Comparison of ENCODE assay signal across 11 cellular contexts in the genomic region with DNA sequence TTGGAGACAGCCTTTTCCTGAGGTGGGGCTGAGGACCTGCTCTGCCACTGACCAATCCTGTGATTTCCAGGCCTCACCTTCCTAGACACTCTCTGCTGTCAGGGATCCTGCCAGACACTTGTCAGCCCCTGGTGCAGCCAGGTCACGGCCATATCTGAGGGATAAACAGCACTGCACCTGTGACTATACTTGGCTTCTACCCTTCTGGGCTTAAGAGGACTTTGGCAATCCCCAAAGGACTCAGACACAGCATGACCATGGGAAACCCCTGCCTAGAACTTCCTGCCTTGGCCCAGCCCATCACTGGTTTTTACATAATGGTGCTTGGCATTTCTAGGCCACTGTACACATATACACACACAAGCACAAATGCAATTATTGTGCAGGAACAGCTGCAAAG. TPM values are rescaled to one million over a fixed set of nuclear protein-coding genes. Genes with fewer than 3 reads are reported as not detected.
DNase-seq lines count a peak whose midpoint lies in the region; ATAC-seq and TF ChIP-seq lines count a peak whose summit lies in the region.
"Had no signal": no experiment of that assay in that cellular context is flagged by ENCODE, and none has a peak within 500 bp of the region (broad histone marks: within the 10 kb centered on the region; RNA-seq: fewer than 3 reads in every experiment).

No MANE protein-coding gene starts in this region.

- intact Hi-C loops in mammary epithelial cell (cut with micrococcal nuclease) (no loop called here), posterior vena cava (cut with DNase I) (no loop called here)

- H3K27ac ChIP-seq in mammary epithelial cell (ENCODE audit: insufficient read depth, low read depth, low read length): no peak overlapping the region

- no peak overlapping the region for H3K27ac Mint-ChIP-seq in natural killer cell treated with Interleukin-12 subunit alpha and Interleukin-12 subunit beta and Interleukin-15 and Interleukin-18, amount 100 ng/mL, for 72 hours
- H3K27ac Mint-ChIP-seq: activated CD4-positive, alpha-beta T cell treated with anti-CD3 and anti-CD28 coated beads, Interleukin-2, amount 10 ng/mL, durations not matched to agents 7 days and 5 days had no signal

- no peak overlapping the region for H3K9ac ChIP-seq in mammary epithelial cell (ENCODE audit: insufficient read depth, low read length)

- H3K4me1 Mint-ChIP-seq in natural killer cell treated with Interleukin-12 subunit alpha and Interleukin-12 subunit beta and Interleukin-15 and Interleukin-18, amount 100 ng/mL, for 72 hours (ENCODE audit: low read depth in 2 of 2): peaks cover 0 to 4% of the 10 kb centered on the region in 2 donors
- H3K4me1 Mint-ChIP-seq: activated CD4-positive, alpha-beta T cell treated with anti-CD3 and anti-CD28 coated beads, Interleukin-2, amount 10 ng/mL, durations not matched to agents 7 days and 5 days had no signal

- H3K36me3 Mint-ChIP-seq in natural killer cell treated with Interleukin-12 subunit alpha and Interleukin-12 subunit beta and Interleukin-15 and Interleukin-18, amount 100 ng/mL, for 72 hours: no peaks in the 10 kb centered on the region

- ATAC-seq in GM18873 (IDR thresholded peaks at IDR 0.05; ENCODE audit: low FRiP score, unreplicated experiment) (peak; percentile 96), GM21528 (IDR thresholded peaks at IDR 0.05; ENCODE audit: low FRiP score, unreplicated experiment) (peak; percentile 74), HG03139 (IDR thresholded peaks at IDR 0.05; ENCODE audit: unreplicated experiment) (peak; percentile 82)
- peak; percentile 39 to 76 for ATAC-seq in natural killer cell treated with Interleukin-12 subunit alpha and Interleukin-12 subunit beta and Interleukin-15 and Interleukin-18, amount 100 ng/mL, for 72 hours

- in situ Hi-C loops in mammary epithelial cell (cut with MboI; ENCODE audit: low sequenced_read_pairs in 2 of 2): no loop called here

- H3K4me3 Mint-ChIP-seq in natural killer cell treated with Interleukin-12 subunit alpha and Interleukin-12 subunit beta and Interleukin-15 and Interleukin-18, amount 100 ng/mL, for 72 hours: no peak overlapping the region
- H3K4me3 Mint-ChIP-seq: activated CD4-positive, alpha-beta T cell treated with anti-CD3 and anti-CD28 coated beads, Interleukin-2, amount 10 ng/mL, durations not matched to agents 7 days and 5 days had no signal

- no peaks in the 10 kb centered on the region for H3K9me3 ChIP-seq in mammary epithelial cell (replicated peaks; ENCODE audit: insufficient read depth, low read length)

- H3K9me3 Mint-ChIP-seq in natural killer cell treated with Interleukin-12 subunit alpha and Interleukin-12 subunit beta and Interleukin-15 and Interleukin-18, amount 100 ng/mL, for 72 hours: no peaks in the 10 kb centered on the region
- H3K9me3 Mint-ChIP-seq: activated CD4-positive, alpha-beta T cell treated with anti-CD3 and anti-CD28 coated beads, Interleukin-2, amount 10 ng/mL, durations not matched to agents 7 days and 5 days had no signal

- no peak for TF ChIP-seq CTCF in mammary epithelial cell (conservative IDR thresholded peaks at IDR 0.05 in 1 of 2, IDR thresholded peaks at IDR 0.05 in 1 of 2; ENCODE audit: extremely low read depth in 1 of 2, insufficient read depth in 1 of 2, low read depth in 1 of 2, low read length in 2 of 2)

- H3K27me3 ChIP-seq in mammary epithelial cell (ENCODE audit: insufficient read depth, low read length): no peaks in the 10 kb centered on the region

- H3K36me3 ChIP-seq in mammary epithelial cell (ENCODE audit: insufficient read depth, low read length): no peaks in the 10 kb centered on the region

- no peak for DNase-seq in natural killer cell treated with Interleukin-12 subunit alpha and Interleukin-12 subunit beta and Interleukin-15 and Interleukin-18, amount 100 ng/mL, for 72 hours (ENCODE audit: low spot score)
- no peak for DNase-seq in mammary epithelial cell
- DNase-seq in posterior vena cava (ENCODE audit: low spot score): no peak
- no peak for DNase-seq in KG1 (lab: John Stamatoyannopoulos, UW)
- DNase-seq: activated CD4-positive, alpha-beta T cell treated with anti-CD3 and anti-CD28 coated beads, Interleukin-2, amount 10 ng/mL, durations not matched to agents 7 days and 5 days; DND-41; NCI-H1105 treated with DMSO at 0.1 percent for 48 hours had no signal

- no peaks in the 10 kb centered on the region for H3K4me1 ChIP-seq in mammary epithelial cell (ENCODE audit: insufficient read depth, low read length)

- no peaks in the 10 kb centered on the region for H4K20me1 ChIP-seq in mammary epithelial cell (ENCODE audit: insufficient read depth, low read length)

- H3K4me3 ChIP-seq in mammary epithelial cell (replicated peaks in 1 of 3; ENCODE audit: insufficient read depth in 1 of 3, low read depth in 2 of 3, low read length in 3 of 3): no peak overlapping the region

- no peaks in the 10 kb centered on the region for H3K79me2 ChIP-seq in mammary epithelial cell (ENCODE audit: insufficient read depth, low read length)

- dilution Hi-C loops in mammary epithelial cell (cut with HindIII; ENCODE audit: low sequenced_read_pairs): no loop called here

- peaks cover 12 to 17% of the 10 kb centered on the region in 2 donors for H3K27me3 Mint-ChIP-seq in natural killer cell treated with Interleukin-12 subunit alpha and Interleukin-12 subunit beta and Interleukin-15 and Interleukin-18, amount 100 ng/mL, for 72 hours
- H3K27me3 Mint-ChIP-seq: activated CD4-positive, alpha-beta T cell treated with anti-CD3 and anti-CD28 coated beads, Interleukin-2, amount 10 ng/mL, durations not matched to agents 7 days and 5 days had no signal

- CTCF ChIA-PET in mammary epithelial cell (lab: Charles Lee; ENCODE audit: low non-redundant PET): no interaction called here

- no peak overlapping the region for H3K4me2 ChIP-seq in mammary epithelial cell (ENCODE audit: insufficient read depth, low read depth, low read length)

- WGBS in mammary epithelial cell (ENCODE audit: low coverage, missing lambda C conversion rate): 23% methylated on average over 1 of the region's 1 CpG

- no TSS peak for BruUV-seq in mammary epithelial cell (replicated peaks; lab: Mats Ljungman, UMichigan)

- no peak overlapping the region for H2AFZ ChIP-seq in mammary epithelial cell (ENCODE audit: low read depth, low read length)

RNA-seq across cellular contexts. Expression of gene OLFML1, which starts 11.6 kb away (rescaled TPM):
- total RNA-seq in natural killer cell treated with Interleukin-12 subunit alpha and Interleukin-12 subunit beta and Interleukin-15 and Interleukin-18, amount 100 ng/mL, for 72 hours: not detected
- under 1 TPM in 1 of 2 donors, not detected in 1; 0.17 TPM for total RNA-seq in mammary epithelial cell
- polyA plus RNA-seq in mammary epithelial cell: not detected
- not detected for polyA minus RNA-seq in mammary epithelial cell
- 10 to 100 TPM; 13.2 to 35.0 TPM for total RNA-seq in posterior vena cava
- total RNA-seq: activated CD4-positive, alpha-beta T cell treated with anti-CD3 and anti-CD28 coated beads, Interleukin-2, amount 10 ng/mL, durations not matched to agents 7 days and 5 days; myocyte had no signal

RNA-seq across cellular contexts. Expression of gene PPFIBP2, which starts 40.1 kb away (rescaled TPM):
- total RNA-seq in natural killer cell treated with Interleukin-12 subunit alpha and Interleukin-12 subunit beta and Interleukin-15 and Interleukin-18, amount 100 ng/mL, for 72 hours: 10 to 100 TPM in 1 of 2 donors, 1 to 10 TPM in 1; 9.6 to 11.0 TPM
- total RNA-seq in mammary epithelial cell (1 to 10 TPM; 8.3 to 8.4 TPM), posterior vena cava (10 to 100 TPM; 13.8 to 24.6 TPM)
- polyA plus RNA-seq in mammary epithelial cell: 2.5 TPM
- 47.1 TPM for polyA minus RNA-seq in mammary epithelial cell

Comparison
In these comparisons a context has a peak if more than half of its experiments do, and no peak if none do; other contexts are left out.
1. RNA of gene OLFML1, which starts 11.6 kb away (total RNA-seq): 13.2 to 35.0 TPM in posterior vena cava; 0.17 TPM in mammary epithelial cell and not detected in natural killer cell treated with Interleukin-12 subunit alpha and Interleukin-12 subunit beta and Interleukin-15 and Interleukin-18, amount 100 ng/mL, for 72 hours; every median in the first group is over 10 times any median in the second.
2. Peak in every context shown above with its lines, with median percentiles within 50 percentile points of each other: ATAC-seq.